Comparison of ENCODE assay signal across 19 cellular contexts in the genomic region with DNA sequence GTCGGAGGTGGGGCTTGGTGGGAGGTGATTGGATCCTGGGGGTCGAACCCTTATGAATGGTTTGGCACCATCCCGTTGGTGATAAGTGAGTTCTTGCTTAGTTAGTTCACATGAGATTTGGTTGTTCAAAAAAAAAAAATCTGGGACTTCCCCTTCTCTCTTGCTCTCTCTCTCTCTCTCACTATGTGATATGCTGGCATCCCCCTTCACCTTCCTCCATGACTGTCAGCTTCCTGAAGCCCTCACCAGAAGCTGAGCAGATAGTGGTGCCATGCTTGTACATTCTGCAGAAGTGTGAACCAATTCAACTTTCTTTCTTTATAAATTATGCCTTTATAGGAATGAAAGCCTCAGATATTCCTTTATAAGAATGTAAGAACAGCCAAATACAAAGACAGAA.
DNase-seq lines count a peak whose midpoint lies in the region; ATAC-seq and TF ChIP-seq lines count a peak whose summit lies in the region.
"Had no signal": no experiment of that assay in that cellular context is flagged by ENCODE, and none has a peak within 500 bp of the region (broad histone marks: within the 10 kb centered on the region; RNA-seq: fewer than 3 reads in every experiment).

No MANE protein-coding gene starts in this region.

- H3K79me2 ChIP-seq in OCI-LY3 (ENCODE audit: low read length), result no peaks in the 10 kb centered on the region

- no peaks in the 10 kb centered on the region for H3K27me3 Mint-ChIP-seq in activated CD8-positive, alpha-beta T cell treated with anti-CD3 and anti-CD28 coated beads for 36 hours
- no peaks in the 10 kb centered on the region for H3K27me3 Mint-ChIP-seq in activated CD8-positive, alpha-beta T cell treated with anti-CD3 and anti-CD28 coated beads, Interleukin-2, amount 10 ng/mL, durations not matched to agents 7 days and 5 days (ENCODE audit: low read depth)
- no peaks in the 10 kb centered on the region for H3K27me3 Mint-ChIP-seq in activated B cell treated with CpG ODN at 0.5 μM for 24 hours
- peaks cover 8% of the 10 kb centered on the region for H3K27me3 Mint-ChIP-seq in stimulated activated memory B cell treated with anti-CD40 and anti-IgM and Interleukin-4, amounts not matched to agents 10 μg/mL and 1 μg/mL and 100 μg/mL, for 72 hours
- peaks cover 2% of the 10 kb centered on the region for H3K27me3 Mint-ChIP-seq in glutamatergic neuron (ENCODE audit: unreplicated experiment)
- H3K27me3 Mint-ChIP-seq: CD4-positive, alpha-beta T cell had no signal

- DNase-seq in activated CD8-positive, alpha-beta T cell treated with anti-CD3 and anti-CD28 coated beads for 36 hours, result no peak
- no peak for DNase-seq in activated CD8-positive, alpha-beta T cell treated with anti-CD3 and anti-CD28 coated beads, Interleukin-2, amount 10 ng/mL, durations not matched to agents 7 days and 5 days
- no peak for DNase-seq in activated B cell treated with CpG ODN at 0.5 μM for 24 hours
- no peak for DNase-seq in C1 segment of cervical spinal cord (lab: John Stamatoyannopoulos, UW)
- DNase-seq in glutamatergic neuron, result no peak
- DNase-seq: 8988T; ACHN; BE2C; Caco-2; Calu3; CD4-positive, alpha-beta T cell; CD8-positive, alpha-beta T cell; DMS79 treated with DMSO at 0.1 percent for 48 hours; GF-D8 had no signal

- H3K36me3 Mint-ChIP-seq in activated CD8-positive, alpha-beta T cell treated with anti-CD3 and anti-CD28 coated beads for 36 hours (ENCODE audit: low read depth), result peaks cover 5% of the 10 kb centered on the region
- peaks cover 4% of the 10 kb centered on the region for H3K36me3 Mint-ChIP-seq in activated CD8-positive, alpha-beta T cell treated with anti-CD3 and anti-CD28 coated beads, Interleukin-2, amount 10 ng/mL, durations not matched to agents 7 days and 5 days (ENCODE audit: low read depth)
- H3K36me3 Mint-ChIP-seq in activated B cell treated with CpG ODN at 0.5 μM for 24 hours (ENCODE audit: low read depth), result no peaks in the 10 kb centered on the region
- no peaks in the 10 kb centered on the region for H3K36me3 Mint-ChIP-seq in stimulated activated memory B cell treated with anti-CD40 and anti-IgM and Interleukin-4, amounts not matched to agents 10 μg/mL and 1 μg/mL and 100 μg/mL, for 72 hours
- H3K36me3 Mint-ChIP-seq in glutamatergic neuron (ENCODE audit: unreplicated experiment), result no peaks in the 10 kb centered on the region
- H3K36me3 Mint-ChIP-seq: CD8-positive, alpha-beta T cell had no signal

- H3K4me1 ChIP-seq in OCI-LY3 (ENCODE audit: low read length), result peaks cover 12% of the 10 kb centered on the region
- H3K4me1 ChIP-seq: BE2C, Caco-2 had no signal

- peaks cover 7% of the 10 kb centered on the region for H3K4me1 Mint-ChIP-seq in activated CD8-positive, alpha-beta T cell treated with anti-CD3 and anti-CD28 coated beads for 36 hours (ENCODE audit: low read depth)
- peaks cover 5% of the 10 kb centered on the region for H3K4me1 Mint-ChIP-seq in activated CD8-positive, alpha-beta T cell treated with anti-CD3 and anti-CD28 coated beads, Interleukin-2, amount 10 ng/mL, durations not matched to agents 7 days and 5 days (ENCODE audit: low read depth)
- H3K4me1 Mint-ChIP-seq in activated B cell treated with CpG ODN at 0.5 μM for 24 hours (peaks cover 8% of the 10 kb centered on the region), glutamatergic neuron (ENCODE audit: low read depth, unreplicated experiment) (peaks cover 4% of the 10 kb centered on the region)
- H3K4me1 Mint-ChIP-seq in stimulated activated memory B cell treated with anti-CD40 and anti-IgM and Interleukin-4, amounts not matched to agents 10 μg/mL and 1 μg/mL and 100 μg/mL, for 72 hours, result no peaks in the 10 kb centered on the region

- H3K27me3 ChIP-seq in OCI-LY3 (ENCODE audit: low read depth, low read length), result no peaks in the 10 kb centered on the region
- H3K27me3 ChIP-seq: BE2C, BLaER1 had no signal

- intact Hi-C loops in activated CD8-positive, alpha-beta T cell treated with anti-CD3 and anti-CD28 coated beads for 36 hours (cut with micrococcal nuclease), result no loop called here
- intact Hi-C loops in activated B cell treated with CpG ODN at 0.5 μM for 24 hours (cut with micrococcal nuclease), result no loop called here

- peak overlapping the region; percentile 41 for H3K4me2 ChIP-seq in OCI-LY3 (ENCODE audit: low read length)
- H3K4me2 ChIP-seq: BLaER1 had no signal

- no peak overlapping the region for H3K4me3 Mint-ChIP-seq in activated CD8-positive, alpha-beta T cell treated with anti-CD3 and anti-CD28 coated beads for 36 hours
- no peak overlapping the region for H3K4me3 Mint-ChIP-seq in activated CD8-positive, alpha-beta T cell treated with anti-CD3 and anti-CD28 coated beads, Interleukin-2, amount 10 ng/mL, durations not matched to agents 7 days and 5 days
- H3K4me3 Mint-ChIP-seq in activated B cell treated with CpG ODN at 0.5 μM for 24 hours (no peak overlapping the region), glutamatergic neuron (ENCODE audit: unreplicated experiment) (no peak overlapping the region)
- H3K4me3 Mint-ChIP-seq in stimulated activated memory B cell treated with anti-CD40 and anti-IgM and Interleukin-4, amounts not matched to agents 10 μg/mL and 1 μg/mL and 100 μg/mL, for 72 hours, result no peak overlapping the region
- H3K4me3 Mint-ChIP-seq: CD4-positive, alpha-beta T cell; CD8-positive, alpha-beta T cell had no signal

- POLR2A ChIA-PET in activated CD8-positive, alpha-beta T cell treated with anti-CD3 and anti-CD28 coated beads for 36 hours (lab: Charles Lee), result no interaction called here
- POLR2A ChIA-PET in activated CD8-positive, alpha-beta T cell treated with anti-CD3 and anti-CD28 coated beads, Interleukin-2, amount 10 ng/mL, durations not matched to agents 7 days and 5 days (lab: Charles Lee), result no interaction called here
- POLR2A ChIA-PET in activated B cell treated with CpG ODN at 0.5 μM for 24 hours (lab: Charles Lee), result no interaction called here

- no peak overlapping the region for H3K27ac Mint-ChIP-seq in activated CD8-positive, alpha-beta T cell treated with anti-CD3 and anti-CD28 coated beads for 36 hours
- H3K27ac Mint-ChIP-seq in activated CD8-positive, alpha-beta T cell treated with anti-CD3 and anti-CD28 coated beads, Interleukin-2, amount 10 ng/mL, durations not matched to agents 7 days and 5 days, result no peak overlapping the region
- H3K27ac Mint-ChIP-seq in activated B cell treated with CpG ODN at 0.5 μM for 24 hours (no peak overlapping the region), glutamatergic neuron (ENCODE audit: unreplicated experiment) (no peak overlapping the region)
- no peak overlapping the region for H3K27ac Mint-ChIP-seq in stimulated activated memory B cell treated with anti-CD40 and anti-IgM and Interleukin-4, amounts not matched to agents 10 μg/mL and 1 μg/mL and 100 μg/mL, for 72 hours
- H3K27ac Mint-ChIP-seq: CD4-positive, alpha-beta T cell; CD8-positive, alpha-beta T cell had no signal

- peak overlapping the region; percentile 27; the same call in 1 of the 2 replicates for H3K27ac ChIP-seq in OCI-LY3 (ENCODE audit: low read length)
- H3K27ac ChIP-seq: BLaER1, C4-2B had no signal

- ATAC-seq in activated CD8-positive, alpha-beta T cell treated with anti-CD3 and anti-CD28 coated beads for 36 hours, result peak; percentile 64
- no peak for ATAC-seq in activated CD8-positive, alpha-beta T cell treated with anti-CD3 and anti-CD28 coated beads, Interleukin-2, amount 10 ng/mL, durations not matched to agents 7 days and 5 days
- ATAC-seq in activated B cell treated with CpG ODN at 0.5 μM for 24 hours (ENCODE audit: low read depth), result peak; percentile 50
- ATAC-seq in stimulated activated memory B cell treated with anti-CD40 and anti-IgM and Interleukin-4, amounts not matched to agents 10 μg/mL and 1 μg/mL and 100 μg/mL, for 72 hours, result peak; percentile 58
- no peak for ATAC-seq in GM18909 (IDR thresholded peaks at IDR 0.05; ENCODE audit: poor library complexity, unreplicated experiment)
- ATAC-seq: CD8-positive, alpha-beta T cell had no signal

- peaks cover 25% of the 10 kb centered on the region for H3K9me3 Mint-ChIP-seq in activated CD8-positive, alpha-beta T cell treated with anti-CD3 and anti-CD28 coated beads for 36 hours
- H3K9me3 Mint-ChIP-seq in activated CD8-positive, alpha-beta T cell treated with anti-CD3 and anti-CD28 coated beads, Interleukin-2, amount 10 ng/mL, durations not matched to agents 7 days and 5 days (ENCODE audit: insufficient read depth), result peaks cover 14% of the 10 kb centered on the region
- H3K9me3 Mint-ChIP-seq in activated B cell treated with CpG ODN at 0.5 μM for 24 hours (peaks cover 9% of the 10 kb centered on the region), glutamatergic neuron (ENCODE audit: unreplicated experiment) (peaks cover 2% of the 10 kb centered on the region)
- peaks cover 2% of the 10 kb centered on the region for H3K9me3 Mint-ChIP-seq in stimulated activated memory B cell treated with anti-CD40 and anti-IgM and Interleukin-4, amounts not matched to agents 10 μg/mL and 1 μg/mL and 100 μg/mL, for 72 hours
- H3K9me3 Mint-ChIP-seq: CD4-positive, alpha-beta T cell had no signal

- CTCF ChIA-PET in activated CD8-positive, alpha-beta T cell treated with anti-CD3 and anti-CD28 coated beads for 36 hours (lab: Charles Lee), result interaction anchor here (1.2 kb wide), 1 partner anchor 15 kb away, joined by 4 read pairs; no protein-coding TSS in a partner anchor
- CTCF ChIA-PET in activated CD8-positive, alpha-beta T cell treated with anti-CD3 and anti-CD28 coated beads, Interleukin-2, amount 10 ng/mL, durations not matched to agents 7 days and 5 days (lab: Charles Lee), result no interaction called here
- CTCF ChIA-PET in activated B cell treated with CpG ODN at 0.5 μM for 24 hours (lab: Charles Lee), result no interaction called here

- no peak overlapping the region for H3K9ac ChIP-seq in OCI-LY3 (ENCODE audit: low read length)
- H3K9ac ChIP-seq: BLaER1 had no signal

- H3K9me3 ChIP-seq in OCI-LY3 (ENCODE audit: insufficient read depth, low read length), result no peaks in the 10 kb centered on the region
- H3K9me3 ChIP-seq: BE2C, Caco-2 had no signal

- no peak for TF ChIP-seq CTCF in activated CD8-positive, alpha-beta T cell treated with anti-CD3 and anti-CD28 coated beads for 36 hours (IDR thresholded peaks at IDR 0.05)
- TF ChIP-seq CTCF in OCI-LY3 (IDR thresholded peaks at IDR 0.05; ENCODE audit: low read depth, low read length), result no peak
- TF ChIP-seq CTCF in activated B cell treated with CpG ODN at 0.5 μM for 24 hours (IDR thresholded peaks at IDR 0.05), result no peak
- TF ChIP-seq CTCF in glutamatergic neuron (IDR thresholded peaks at IDR 0.05; ENCODE audit: partially characterized antibody, unreplicated experiment), result no peak

- H2AFZ ChIP-seq in OCI-LY3 (ENCODE audit: low read depth, low read length), result peak overlapping the region; percentile 29; the same call in 1 of the 2 replicates

- H3K36me3 ChIP-seq in OCI-LY3 (replicated peaks; ENCODE audit: low read depth, low read length), result no peaks in the 10 kb centered on the region
- H3K36me3 ChIP-seq: BE2C, BLaER1 had no signal

- 0 out of 2 replicates have a peak overlapping the region, but pooled peaks have one; percentile 14 for H3K4me3 ChIP-seq in OCI-LY3 (ENCODE audit: low read length)
- H3K4me3 ChIP-seq: BLaER1 had no signal

- H4K20me1 ChIP-seq in OCI-LY3 (ENCODE audit: insufficient read depth, low read length), result no peaks in the 10 kb centered on the region
- H4K20me1 ChIP-seq: BLaER1 had no signal

Comparison
In these comparisons a context has a peak if more than half of its experiments do, and no peak if none do; other contexts are left out.
1. ATAC-seq: peak in activated CD8-positive, alpha-beta T cell treated with anti-CD3 and anti-CD28 coated beads for 36 hours (single experiment), activated B cell treated with CpG ODN at 0.5 μM for 24 hours (single experiment) and stimulated activated memory B cell treated with anti-CD40 and anti-IgM and Interleukin-4, amounts not matched to agents 10 μg/mL and 1 μg/mL and 100 μg/mL, for 72 hours (single experiment); none in activated CD8-positive, alpha-beta T cell treated with anti-CD3 and anti-CD28 coated beads, Interleukin-2, amount 10 ng/mL, durations not matched to agents 7 days and 5 days (single experiment) and GM18909 (single experiment).